ENCODE assay signal across 1 cellular context in genomic region chr18:46260016-46260878, GRCh38.
TF ChIP-seq lines count a peak whose summit lies in the region.

No MANE protein-coding gene starts in this region.

TF ChIP-seq in H1, 55 proteins besides CTCF, POLR2A, EP300 and RAD21 (continued from another document):
- TF ChIP-seq TAF1 (IDR thresholded peaks at IDR 0.05; ENCODE audit: low read depth, low read length) = no peak
- no peak for TF ChIP-seq HDAC2 (IDR thresholded peaks at IDR 0.05; ENCODE audit: borderline replicate concordance in 1 of 2, low read depth in 2 of 2, low read length in 2 of 2)
- TF ChIP-seq SP1 (IDR thresholded peaks at IDR 0.05; ENCODE audit: low read depth, low read length) = no peak
- TF ChIP-seq MAFK (IDR thresholded peaks at IDR 0.05; ENCODE audit: low read depth, low read length) = no peak
- TF ChIP-seq SIN3A (conservative IDR thresholded peaks at IDR 0.05 in 1 of 2, IDR thresholded peaks at IDR 0.05 in 1 of 2; ENCODE audit: low read depth in 1 of 2, low read length in 2 of 2) = no peak
- TF ChIP-seq BRCA1 (IDR thresholded peaks at IDR 0.05; ENCODE audit: low read depth, low read length) = no peak
- TF ChIP-seq CHD1 (IDR thresholded peaks at IDR 0.05; ENCODE audit: low read depth, low read length) = no peak
- TF ChIP-seq PHF8 (conservative IDR thresholded peaks at IDR 0.05; ENCODE audit: low read depth, low read length) = no peak
- TF ChIP-seq RXRA (IDR thresholded peaks at IDR 0.05; ENCODE audit: insufficient read depth, low read depth, low read length) = no peak
- TF ChIP-seq FOSL1 (IDR thresholded peaks at IDR 0.05; ENCODE audit: insufficient read depth, low read depth, low read length) = no peak
